In the genomic region with DNA sequence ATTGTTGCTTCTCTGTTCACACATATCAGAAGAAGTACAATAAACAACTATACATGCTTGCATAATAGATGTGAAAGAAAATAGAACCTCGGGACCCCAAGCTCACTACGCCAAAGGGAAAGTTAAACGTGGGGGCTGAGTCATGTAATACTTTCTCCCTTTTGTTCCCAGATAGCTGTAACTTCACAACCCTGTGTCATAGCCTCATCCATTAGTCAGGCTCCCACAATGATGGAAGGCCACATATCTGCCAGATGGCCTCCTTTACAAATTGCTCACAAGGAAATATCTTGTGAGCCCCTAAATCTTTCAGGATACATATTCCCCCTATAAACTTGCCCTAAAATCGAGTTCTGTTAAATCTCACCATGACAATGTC, we compare ENCODE assay signal across 21 cellular contexts.
"Had no signal": no experiment of that assay in that cellular context is flagged by ENCODE, and none has a peak within 500 bp of the region (broad histone marks: within the 10 kb centered on the region; RNA-seq: fewer than 3 reads in every experiment).

No MANE protein-coding gene starts in this region.

- H3K4me3 ChIP-seq: colonic mucosa, gastroesophageal sphincter, heart right ventricle, neural progenitor cell, prostate gland, right atrium auricular region, skin epidermis, suprapubic skin, transverse colon, uterus had no signal

- H3K27ac ChIP-seq: colonic mucosa, gastroesophageal sphincter, heart right ventricle, neural progenitor cell, prostate gland, right atrium auricular region, skin epidermis, suprapubic skin, transverse colon, uterus had no signal

- H3K27me3 ChIP-seq: colonic mucosa, gastroesophageal sphincter, heart right ventricle, neural progenitor cell, right atrium auricular region, suprapubic skin, transverse colon, uterus had no signal

- H3K9ac ChIP-seq: neural progenitor cell had no signal

- H3K4me2 ChIP-seq: neural progenitor cell had no signal

- H3K9me3 ChIP-seq: colonic mucosa, gastroesophageal sphincter, prostate gland, right atrium auricular region, suprapubic skin, transverse colon, uterus had no signal

- H3K36me3 ChIP-seq: colonic mucosa, gastroesophageal sphincter, heart right ventricle, neural progenitor cell, prostate gland, right atrium auricular region, suprapubic skin, transverse colon, uterus had no signal

- FAIRE-seq: endometrium, islet of Langerhans had no signal

- H3K4me1 ChIP-seq: colonic mucosa, gastroesophageal sphincter, heart right ventricle, neural progenitor cell, prostate gland, right atrium auricular region, suprapubic skin, transverse colon, uterus had no signal

- H2AFZ ChIP-seq: neural progenitor cell had no signal

- ATAC-seq: gastroesophageal sphincter; heart right ventricle; left cardiac atrium; naive thymus-derived CD4-positive, alpha-beta T cell; stimulated activated naive CD8-positive, alpha-beta T cell treated with anti-CD3 and anti-CD28 coated beads, Interleukin-15, amount 100 ng/mL, for 72 hours had no signal

- DNase-seq: activated CD4-positive, alpha-beta T cell treated with anti-CD3 and anti-CD28 coated beads, Interleukin-2, amount 50 U/mL, for 4 hours; activated naive CD8-positive, alpha-beta T cell treated with anti-CD3 and anti-CD28 coated beads for 36 hours; activated T-cell treated with anti-CD3 and anti-CD28 coated beads for 4 hours; amniotic stem cell; colonic mucosa; heart right ventricle; left cardiac atrium; mesenchymal stem cell; naive thymus-derived CD4-positive, alpha-beta T cell; stimulated activated CD4-positive, alpha-beta T cell treated with anti-CD3 and anti-CD28 coated beads, Interleukin-2, amount 100 ng/mL, for 48 hours; stimulated activated naive CD8-positive, alpha-beta T cell treated with anti-CD3 and anti-CD28 coated beads, Interleukin-15, amount 100 ng/mL, for 72 hours; transverse colon; uterus had no signal
